1 cellular context compared by ENCODE assay signal in genomic region chr22:29039148-29039547, GRCh38.
TF ChIP-seq lines count a peak whose summit lies in the region.

No MANE protein-coding gene starts in this region.

TF ChIP-seq in HepG2, 621 proteins besides CTCF, POLR2A, EP300 and RAD21:
- no peak for TF ChIP-seq MAFK (conservative IDR thresholded peaks at IDR 0.05 in 1 of 2, IDR thresholded peaks at IDR 0.05 in 1 of 2; ENCODE audit: low read length in 2 of 2)
- TF ChIP-seq, protein P1, sequence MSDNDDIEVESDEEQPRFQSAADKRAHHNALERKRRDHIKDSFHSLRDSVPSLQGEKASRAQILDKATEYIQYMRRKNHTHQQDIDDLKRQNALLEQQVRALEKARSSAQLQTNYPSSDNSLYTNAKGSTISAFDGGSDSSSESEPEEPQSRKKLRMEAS (IDR thresholded peaks at IDR 0.05): no peak
- no peak for TF ChIP-seq RELA (CRISPR knock-in tag; IDR thresholded peaks at IDR 0.05)
- no peak for TF ChIP-seq RORA (CRISPR knock-in tag; IDR thresholded peaks at IDR 0.05)
- peak; percentile 70 for TF ChIP-seq RBM22 (optimal IDR thresholded peaks at IDR 0.05; ENCODE audit: low read length)
TF ChIP-seq in HepG2: peak in this region for 1.
